Comparison of ENCODE assay signal across 9 cellular contexts in the genomic region with DNA sequence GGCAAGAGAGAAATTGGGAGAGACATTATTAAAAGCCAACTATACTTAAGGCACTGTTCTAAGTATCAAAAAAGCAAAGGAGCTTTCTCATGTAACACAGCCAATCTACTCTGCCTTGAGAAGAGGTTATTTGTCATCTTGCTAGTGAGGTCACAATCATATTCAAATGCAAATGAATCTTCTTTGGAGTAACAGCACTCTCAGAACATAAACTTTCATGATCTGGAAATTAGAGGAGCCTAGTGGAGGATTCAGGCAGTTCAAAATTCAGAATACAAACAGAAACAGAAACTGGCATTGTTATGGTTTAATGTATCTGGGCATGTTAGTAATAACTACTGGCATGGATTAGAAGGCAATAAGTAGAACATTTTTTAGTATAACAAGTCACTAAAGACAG. TPM values are rescaled to one million over a fixed set of nuclear protein-coding genes. Genes with fewer than 3 reads are reported as not detected.
DNase-seq lines count a peak whose midpoint lies in the region; ATAC-seq, FAIRE-seq and TF ChIP-seq lines count a peak whose summit lies in the region.
"Had no signal": no experiment of that assay in that cellular context is flagged by ENCODE, and none has a peak within 500 bp of the region (broad histone marks: within the 10 kb centered on the region; RNA-seq: fewer than 3 reads in every experiment).

No MANE protein-coding gene starts in this region.

- peak; percentile 77 for FAIRE-seq in A204.1 (lab: Jason Lieb, UNC)

- peaks cover 13% of the 10 kb centered on the region; the same call in 1 of the 2 replicates for H3K4me1 ChIP-seq in GM23338 (ENCODE audit: insufficient read depth)

- no peak for TF ChIP-seq CTCF in GM23338 (conservative IDR thresholded peaks at IDR 0.05; ENCODE audit: low read depth in 2 of 2)

- no peaks in the 10 kb centered on the region; the same call in 2 of the 3 replicates for H3K36me3 Mint-ChIP-seq in GM23338 (ENCODE audit: low read depth)
- H3K36me3 Mint-ChIP-seq in T-helper 17 cell (ENCODE audit: low read depth): no peaks in the 10 kb centered on the region

- no peak overlapping the region for H3K4me3 ChIP-seq in GM23338

- peaks cover 29% of the 10 kb centered on the region; the same call in 2 of the 3 replicates for H3K4me1 Mint-ChIP-seq in GM23338
- peaks cover 48% of the 10 kb centered on the region for H3K4me1 Mint-ChIP-seq in T-helper 17 cell

- H3K27ac ChIP-seq in GM23338 (ENCODE audit: low read depth): peak overlapping the region; percentile 61

- ATAC-seq in GM23338 (peak; percentile 87), T-helper 17 cell (peak; percentile 74), GM19397 (IDR thresholded peaks at IDR 0.05; ENCODE audit: unreplicated experiment) (no peak), GM19035 (IDR thresholded peaks at IDR 0.05; ENCODE audit: unreplicated experiment) (no peak)

- H3K4me3 Mint-ChIP-seq in GM23338 (peak overlapping the region; percentile 7; the same call in 1 of the 3 replicates), T-helper 17 cell (peak overlapping the region; percentile 53)

- peaks cover 62% of the 10 kb centered on the region for H4K20me1 ChIP-seq in GM23338 (replicated peaks; ENCODE audit: insufficient read depth)

- peak; percentile 67 for DNase-seq in GM23338 (ENCODE audit: low spot score)
- no peak for DNase-seq in T-helper 17 cell
- peak; percentile 9 for DNase-seq in germinal center (ENCODE audit: low spot score)
- DNase-seq in mucosa of gallbladder (ENCODE audit: low spot score): no peak
- DNase-seq in NCI-H2081 treated with DMSO at 0.1 percent for 48 hours (lab: John Stamatoyannopoulos, UW): no peak
- DNase-seq: NCI-H2081 had no signal

- H3K27me3 Mint-ChIP-seq in GM23338 (ENCODE audit: insufficient read depth, low read depth, poor library complexity) (peaks cover 4% of the 10 kb centered on the region), T-helper 17 cell (no peaks in the 10 kb centered on the region)

- no peaks in the 10 kb centered on the region for H3K9me3 Mint-ChIP-seq in GM23338

- H3K27ac Mint-ChIP-seq in GM23338: peak overlapping the region; percentile 82
- peak overlapping the region; percentile 86 for H3K27ac Mint-ChIP-seq in T-helper 17 cell

- no peaks in the 10 kb centered on the region for H3K9me2 ChIP-seq in GM23338 (ENCODE audit: insufficient read depth)

- no peaks in the 10 kb centered on the region for H3K36me3 ChIP-seq in GM23338 (ENCODE audit: insufficient read depth)

- H2AFZ ChIP-seq in GM23338: no peak overlapping the region

- H3K9me3 ChIP-seq in T-helper 17 cell (ENCODE audit: control insufficient read depth, low read length, poor library complexity, severe bottlenecking): no peaks in the 10 kb centered on the region

- H3K79me2 ChIP-seq in GM23338 (replicated peaks; ENCODE audit: insufficient read depth): peaks cover 100% of the 10 kb centered on the region

- no peaks in the 10 kb centered on the region for H3F3A ChIP-seq in GM23338 (replicated peaks; ENCODE audit: low read depth)

- no peaks in the 10 kb centered on the region for H3K27me3 ChIP-seq in GM23338 (ENCODE audit: insufficient read depth)

- H3K4me2 ChIP-seq in GM23338: peak overlapping the region; percentile 1; the same call in 1 of the 2 replicates

TF ChIP-seq in GM23338, 12 proteins besides CTCF, POLR2A, EP300 and RAD21:
- no peak for TF ChIP-seq POLR2AphosphoS5 (IDR thresholded peaks at IDR 0.05; ENCODE audit: low read depth)
- peak; percentile 37; the same call in 1 of the 2 replicates for TF ChIP-seq CREB1 (CRISPR knock-in tag; IDR thresholded peaks at IDR 0.05; ENCODE audit: low read depth)

RNA-seq across cellular contexts. Expression of a gene that starts 57.4 kb away (rescaled TPM):
- total RNA-seq in GM23338 (2014; rRNA removed; shearing (Covaris generic)): 25.1 and 26.2 TPM in 2 replicates
- polyA plus RNA-seq in GM23338 (2016; fragmentation: Nextera tagmentation; extraction: Ambion mirVana): 45.0 and 59.8 TPM in 2 replicates
- 100 to 1,000 TPM; 163 to 182 TPM for total RNA-seq in T-helper 17 cell
- total RNA-seq in mucosa of gallbladder: 39.9 TPM

RNA-seq across cellular contexts. Expression of a gene that starts 57.7 kb away (rescaled TPM):
- total RNA-seq in GM23338 (2014; rRNA removed; shearing (Covaris generic)): 33.9 and 37.1 TPM in 2 replicates
- polyA plus RNA-seq in GM23338 (2016; fragmentation: Nextera tagmentation; extraction: Ambion mirVana): 48.0 and 56.8 TPM in 2 replicates
- total RNA-seq in T-helper 17 cell: 10 to 100 TPM; 28.0 to 28.2 TPM
- 34.5 TPM for total RNA-seq in mucosa of gallbladder

Comparison
In these comparisons a context has a peak if more than half of its experiments do, and no peak if none do; other contexts are left out.
1. ATAC-seq: peak in GM23338 (single experiment) and T-helper 17 cell (single experiment); none in GM19397 (single experiment) and GM19035 (single experiment).
2. DNase-seq: peak in GM23338 (single experiment) and germinal center (single experiment); none in T-helper 17 cell (0 of 3), mucosa of gallbladder (single experiment) and NCI-H2081 treated with DMSO at 0.1 percent for 48 hours (single experiment).